In genomic region chr20:34895465-34895864, GRCh38 we compare ENCODE assay signal across 16 cellular contexts. TPM values are rescaled to one million over a fixed set of nuclear protein-coding genes. Genes with fewer than 3 reads are reported as not detected.
DNase-seq lines count a peak whose midpoint lies in the region; ATAC-seq and TF ChIP-seq lines count a peak whose summit lies in the region.
"Had no signal": no experiment of that assay in that cellular context is flagged by ENCODE, and none has a peak within 500 bp of the region (broad histone marks: within the 10 kb centered on the region; RNA-seq: fewer than 3 reads in every experiment).

No MANE protein-coding gene starts in this region.

- H3K27ac Mint-ChIP-seq in mesothelial cell of epicardium, result peak overlapping the region; percentile 21
- H3K27ac Mint-ChIP-seq: CD4-positive, alpha-beta T cell; HFFc6 had no signal

- H4K20me1 ChIP-seq in OCI-LY7 (ENCODE audit: insufficient read depth, low read length), result no peaks in the 10 kb centered on the region

- no peaks in the 10 kb centered on the region for H3K27me3 Mint-ChIP-seq in mesothelial cell of epicardium (ENCODE audit: low read depth)
- H3K27me3 Mint-ChIP-seq: CD4-positive, alpha-beta T cell had no signal

- peaks cover 11% of the 10 kb centered on the region for H3K36me3 Mint-ChIP-seq in mesothelial cell of epicardium

- CTCF ChIA-PET in OCI-LY7 (lab: Charles Lee; ENCODE audit: unreplicated experiment), result no interaction called here

- H3K4me1 ChIP-seq in left ventricle myocardium inferior, result peaks cover 71% of the 10 kb centered on the region
- H3K4me1 ChIP-seq in skeletal muscle tissue (ENCODE audit: control insufficient read depth in 3 of 3, insufficient read depth in 3 of 3, low read length in 3 of 3), result peaks cover 14 to 48% (median 22%) of the 10 kb centered on the region in 3 donors
- H3K4me1 ChIP-seq in ascending aorta, result peaks cover 5 to 29% of the 10 kb centered on the region in 2 donors
- H3K4me1 ChIP-seq in OCI-LY7 (ENCODE audit: insufficient read depth, low read length, poor library complexity, severe bottlenecking), result peaks cover 17% of the 10 kb centered on the region

- POLR2A ChIA-PET in OCI-LY7 (lab: Charles Lee), result interaction anchor here (0.6 to 1.1 kb wide), 4 partner anchors 8 to 15 kb away, joined by 3 to 7 read pairs (median 4); no protein-coding TSS in a partner anchor

- H3K9me3 Mint-ChIP-seq in mesothelial cell of epicardium, result no peaks in the 10 kb centered on the region
- H3K9me3 Mint-ChIP-seq: CD4-positive, alpha-beta T cell; HFFc6 had no signal

- DNase-seq in left ventricle myocardium inferior (no peak), Right ventricle myocardium inferior (ENCODE audit: missing footprints) (no peak), mesothelial cell of epicardium (ENCODE audit: low spot score in 2 of 2, unreplicated experiment in 2 of 2) (no peak), ascending aorta (ENCODE audit: low spot score in 2 of 2) (no peak), OCI-LY7 (ENCODE audit: low spot score) (no peak)
- DNase-seq: ACHN; Caco-2; CD4-positive, alpha-beta T cell; GOT3; H7 had no signal

- H3K27me3 ChIP-seq in left ventricle myocardium inferior (ENCODE audit: low read depth) (no peaks in the 10 kb centered on the region), skeletal muscle tissue (ENCODE audit: control insufficient read depth in 3 of 3, insufficient read depth in 3 of 3, low read length in 3 of 3) (no peaks in the 10 kb centered on the region), ascending aorta (no peaks in the 10 kb centered on the region)

- no peak overlapping the region for H2AFZ ChIP-seq in OCI-LY7 (ENCODE audit: low read length)

- peak overlapping the region; percentile 71 for H3K27ac ChIP-seq in left ventricle myocardium inferior (replicated peaks)
- H3K27ac ChIP-seq in skeletal muscle tissue (ENCODE audit: low read depth, low read length), result peak overlapping the region; percentile 57
- peak overlapping the region in 1 of 2 donors; percentile 41 for H3K27ac ChIP-seq in ascending aorta
- no peak overlapping the region for H3K27ac ChIP-seq in OCI-LY7 (ENCODE audit: low read depth, low read length, poor library complexity, severe bottlenecking)
- H3K27ac ChIP-seq: C4-2B, HL-60 had no signal

- no peak overlapping the region for H3K4me2 ChIP-seq in OCI-LY7 (ENCODE audit: low read length)

- H3K4me3 ChIP-seq in left ventricle myocardium inferior (no peak overlapping the region), skeletal muscle tissue (ENCODE audit: low read length in 3 of 3) (peak overlapping the region in 1 of 3 donors; percentile 43), ascending aorta (no peak overlapping the region), OCI-LY7 (ENCODE audit: low read depth, low read length, poor library complexity, severe bottlenecking) (no peak overlapping the region)

- H3K4me3 Mint-ChIP-seq in mesothelial cell of epicardium, result no peak overlapping the region
- H3K4me3 Mint-ChIP-seq: CD4-positive, alpha-beta T cell; HFFc6 had no signal

- ATAC-seq in Right ventricle myocardium inferior, result no peak
- no peak for ATAC-seq in GM18868 (IDR thresholded peaks at IDR 0.05; ENCODE audit: unreplicated experiment)
- ATAC-seq: HCT116 had no signal

- H3K9me3 ChIP-seq in left ventricle myocardium inferior (replicated peaks) (no peaks in the 10 kb centered on the region), skeletal muscle tissue (ENCODE audit: control insufficient read depth in 3 of 3, low read length in 3 of 3) (no peaks in the 10 kb centered on the region), ascending aorta (no peaks in the 10 kb centered on the region), OCI-LY7 (ENCODE audit: low read length) (no peaks in the 10 kb centered on the region)
- H3K9me3 ChIP-seq: Caco-2 had no signal

- no peaks in the 10 kb centered on the region for H3K36me3 ChIP-seq in left ventricle myocardium inferior
- H3K36me3 ChIP-seq in skeletal muscle tissue (ENCODE audit: control insufficient read depth in 3 of 3, insufficient read depth in 3 of 3, low read length in 3 of 3), result peaks cover 0 to 1% (median 0%) of the 10 kb centered on the region in 3 donors
- H3K36me3 ChIP-seq in ascending aorta, result no peaks in the 10 kb centered on the region
- H3K36me3 ChIP-seq in OCI-LY7 (ENCODE audit: insufficient read depth, low read length), result no peaks in the 10 kb centered on the region

- H3K79me2 ChIP-seq in OCI-LY7 (ENCODE audit: insufficient read depth, low read depth, low read length), result no peaks in the 10 kb centered on the region

- H3K9ac ChIP-seq in skeletal muscle tissue (ENCODE audit: low read depth in 1 of 3, low read length in 3 of 3), result peak overlapping the region in 1 of 3 donors; percentile 33

- intact Hi-C loops in left ventricle myocardium inferior (cut with micrococcal nuclease) (no loop called here), Right ventricle myocardium inferior (cut with DNase I) (no loop called here), ascending aorta (cut with DNase I) (no loop called here), OCI-LY7 (cut with micrococcal nuclease; ENCODE audit: unreplicated experiment) (no loop called here)

- TF ChIP-seq CTCF in left ventricle myocardium inferior (IDR thresholded peaks at IDR 0.05; ENCODE audit: borderline replicate concordance), result no peak
- no peak for TF ChIP-seq CTCF in mesothelial cell of epicardium (IDR thresholded peaks at IDR 0.05; ENCODE audit: unreplicated experiment)
- TF ChIP-seq CTCF in ascending aorta (IDR thresholded peaks at IDR 0.05), result no peak
- TF ChIP-seq CTCF in OCI-LY7 (conservative IDR thresholded peaks at IDR 0.05; ENCODE audit: low read length), result no peak

- peaks cover 7% of the 10 kb centered on the region for H3K4me1 Mint-ChIP-seq in mesothelial cell of epicardium

- BruUV-seq in OCI-LY7 (replicated peaks; lab: Mats Ljungman, UMichigan), result no TSS peak

- H3K9me2 ChIP-seq in OCI-LY7 (ENCODE audit: insufficient read depth, low read length), result no peaks in the 10 kb centered on the region

RNA-seq across cellular contexts. Expression of gene ACSS2, which starts 19.1 kb away (rescaled TPM):
- total RNA-seq in left ventricle myocardium inferior, result 101 TPM
- 149 TPM for total RNA-seq in Right ventricle myocardium inferior
- 29.9 to 35.0 TPM (median 32.2 TPM) in 3 replicates for total RNA-seq in mesothelial cell of epicardium
- 71.0 TPM for total RNA-seq in skeletal muscle tissue
- 156 TPM for total RNA-seq in ascending aorta
- 21.0 and 21.4 TPM in 2 replicates for total RNA-seq in OCI-LY7 (2014; rRNA removed; shearing (Covaris generic))
- total RNA-seq in OCI-LY7 (2022), result 18.2 and 19.9 TPM in 2 replicates

RNA-seq across cellular contexts. Expression of gene GGT7, which starts 22.8 kb away (rescaled TPM):
- total RNA-seq in left ventricle myocardium inferior (21.6 TPM), Right ventricle myocardium inferior (19.1 TPM), mesothelial cell of epicardium (33.7 to 38.4 TPM (median 35.9 TPM) in 3 replicates), skeletal muscle tissue (2.6 TPM), ascending aorta (25.5 TPM), OCI-LY7 (2022) (0.98 and 1.8 TPM in 2 replicates)
- 1.5 and 2.7 TPM in 2 replicates for total RNA-seq in OCI-LY7 (2014; rRNA removed; shearing (Covaris generic))
